28 cellular contexts compared by ENCODE assay signal in genomic region chr4:142100941-142101340, GRCh38.
"Had no signal": no experiment of that assay in that cellular context is flagged by ENCODE, and none has a peak within 500 bp of the region (broad histone marks: within the 10 kb centered on the region; RNA-seq: fewer than 3 reads in every experiment).

No MANE protein-coding gene starts in this region.

- H3K27ac ChIP-seq: breast epithelium, esophagus squamous epithelium, heart right ventricle, left lung, lower lobe of right lung, spleen, testis, transverse colon had no signal

- H3K4me1 Mint-ChIP-seq: endodermal cell had no signal

- H3K36me3 Mint-ChIP-seq: natural killer cell treated with Interleukin-12 subunit alpha and Interleukin-12 subunit beta and Interleukin-15 and Interleukin-18, amount 100 ng/mL, for 72 hours had no signal

- DNase-seq: activated CD4-positive, alpha-beta T cell treated with anti-CD3 and anti-CD28 coated beads, Interleukin-2, amount 10 ng/mL, durations not matched to agents 7 days and 5 days; activated CD4-positive, CD25-positive, alpha-beta regulatory T cell treated with anti-CD3 and anti-CD28 coated beads, Interleukin-2, amount 50 U/mL, for 72 hours; activated CD8-positive, alpha-beta T cell treated with anti-CD3 and anti-CD28 coated beads for 36 hours; activated effector memory CD4-positive, alpha-beta T cell treated with Interleukin-2 at 50 U/mL for 16 hours; activated naive CD4-positive, alpha-beta T cell treated with anti-CD3 and anti-CD28 coated beads for 36 hours; activated naive CD8-positive, alpha-beta T cell treated with anti-CD3 and anti-CD28 coated beads, Interleukin-2, amount 50 U/mL, for 24 hours; activated T-cell treated with anti-CD3 and anti-CD28 coated beads, Interleukin-2, amount 50 U/mL, for 72 hours; amygdala; central memory CD4-positive, alpha-beta T cell; endodermal cell; esophagus squamous epithelium; foreskin melanocyte; heart right ventricle; left lung; lower lobe of right lung; mesendoderm; posterior cingulate gyrus; right cardiac atrium; spleen; stimulated activated CD4-positive, alpha-beta T cell treated with anti-CD3 and anti-CD28 coated beads, Interleukin-2, amount 100 ng/mL, for 48 hours; stimulated activated naive CD8-positive, alpha-beta T cell treated with anti-CD3 and anti-CD28 coated beads, Interleukin-15, Interleukin-2, amounts not matched to agents 100 U/mL and 50 U/mL, for 24 hours; T-helper 17 cell; testis; transverse colon had no signal

- H3K27me3 ChIP-seq: breast epithelium, esophagus squamous epithelium, heart right ventricle, left lung, spleen, testis, transverse colon had no signal

- H3K9me3 ChIP-seq: breast epithelium, esophagus squamous epithelium, heart right ventricle, left lung, lower lobe of right lung, spleen, testis, transverse colon had no signal

- H3K4me3 ChIP-seq: breast epithelium, esophagus squamous epithelium, heart right ventricle, left lung, lower lobe of right lung, spleen, testis, transverse colon had no signal

- H3K27me3 Mint-ChIP-seq: activated CD4-positive, alpha-beta T cell treated with anti-CD3 and anti-CD28 coated beads, Interleukin-2, amount 10 ng/mL, durations not matched to agents 7 days and 5 days; activated CD8-positive, alpha-beta T cell treated with anti-CD3 and anti-CD28 coated beads for 36 hours; activated naive CD8-positive, alpha-beta T cell treated with anti-CD3 and anti-CD28 coated beads, Interleukin-2, amount 50 U/mL, for 24 hours; dendritic cell treated with granulocyte-macrophage colony-stimulating factor and Interleukin-4, amounts not matched to agents 40 ng/mL and 50 ng/mL, for 4 days; natural killer cell treated with Interleukin-12 subunit alpha and Interleukin-12 subunit beta and Interleukin-15 and Interleukin-18, amount 100 ng/mL, for 72 hours; T-helper 17 cell had no signal

- H3K4me1 ChIP-seq: breast epithelium, left lung, lower lobe of right lung, spleen, testis, transverse colon had no signal

- H3K36me3 ChIP-seq: breast epithelium, esophagus squamous epithelium, left lung, lower lobe of right lung, spleen, transverse colon had no signal

- H3K9me3 Mint-ChIP-seq: activated CD4-positive, alpha-beta T cell treated with anti-CD3 and anti-CD28 coated beads, Interleukin-2, amount 10 ng/mL, durations not matched to agents 7 days and 5 days; activated CD8-positive, alpha-beta T cell treated with anti-CD3 and anti-CD28 coated beads for 36 hours; activated naive CD4-positive, alpha-beta T cell treated with anti-CD3 and anti-CD28 coated beads for 36 hours; activated naive CD8-positive, alpha-beta T cell treated with anti-CD3 and anti-CD28 coated beads, Interleukin-2, amount 50 U/mL, for 24 hours; activated T-cell treated with anti-CD3 and anti-CD28 coated beads, Interleukin-2, amount 50 U/mL, for 72 hours; endodermal cell had no signal

- H3K27ac Mint-ChIP-seq: activated CD4-positive, alpha-beta T cell treated with anti-CD3 and anti-CD28 coated beads, Interleukin-2, amount 10 ng/mL, durations not matched to agents 7 days and 5 days; activated CD8-positive, alpha-beta T cell treated with anti-CD3 and anti-CD28 coated beads for 36 hours; activated naive CD4-positive, alpha-beta T cell treated with anti-CD3 and anti-CD28 coated beads for 36 hours; activated T-cell treated with anti-CD3 and anti-CD28 coated beads, Interleukin-2, amount 50 U/mL, for 72 hours; dendritic cell treated with granulocyte-macrophage colony-stimulating factor and Interleukin-4, amounts not matched to agents 40 ng/mL and 50 ng/mL, for 4 days; endodermal cell; natural killer cell treated with Interleukin-12 subunit alpha and Interleukin-12 subunit beta and Interleukin-15 and Interleukin-18, amount 100 ng/mL, for 72 hours; T-helper 17 cell had no signal

- ATAC-seq: activated CD8-positive, alpha-beta T cell treated with anti-CD3 and anti-CD28 coated beads for 36 hours; activated naive CD8-positive, alpha-beta T cell treated with anti-CD3 and anti-CD28 coated beads, Interleukin-2, amount 50 U/mL, for 24 hours; activated T-cell treated with anti-CD3 and anti-CD28 coated beads, Interleukin-2, amount 50 U/mL, for 72 hours; left lung; lower lobe of right lung; natural killer cell treated with Interleukin-12 subunit alpha and Interleukin-12 subunit beta and Interleukin-15 and Interleukin-18, amount 100 ng/mL, for 72 hours; right cardiac atrium; stimulated activated naive CD8-positive, alpha-beta T cell treated with anti-CD3 and anti-CD28 coated beads, Interleukin-15, Interleukin-2, amounts not matched to agents 100 U/mL and 50 U/mL, for 24 hours; T-helper 17 cell had no signal

- H3K4me3 Mint-ChIP-seq: activated CD4-positive, alpha-beta T cell treated with anti-CD3 and anti-CD28 coated beads, Interleukin-2, amount 10 ng/mL, durations not matched to agents 7 days and 5 days; activated CD8-positive, alpha-beta T cell treated with anti-CD3 and anti-CD28 coated beads for 36 hours; activated naive CD4-positive, alpha-beta T cell treated with anti-CD3 and anti-CD28 coated beads for 36 hours; activated naive CD8-positive, alpha-beta T cell treated with anti-CD3 and anti-CD28 coated beads, Interleukin-2, amount 50 U/mL, for 24 hours; activated T-cell treated with anti-CD3 and anti-CD28 coated beads, Interleukin-2, amount 50 U/mL, for 72 hours; dendritic cell treated with granulocyte-macrophage colony-stimulating factor and Interleukin-4, amounts not matched to agents 40 ng/mL and 50 ng/mL, for 4 days; endodermal cell; natural killer cell treated with Interleukin-12 subunit alpha and Interleukin-12 subunit beta and Interleukin-15 and Interleukin-18, amount 100 ng/mL, for 72 hours; T-helper 17 cell had no signal

- FAIRE-seq: urothelium cell line had no signal
